Comparison of ENCODE assay signal across 9 cellular contexts in the genomic region with DNA sequence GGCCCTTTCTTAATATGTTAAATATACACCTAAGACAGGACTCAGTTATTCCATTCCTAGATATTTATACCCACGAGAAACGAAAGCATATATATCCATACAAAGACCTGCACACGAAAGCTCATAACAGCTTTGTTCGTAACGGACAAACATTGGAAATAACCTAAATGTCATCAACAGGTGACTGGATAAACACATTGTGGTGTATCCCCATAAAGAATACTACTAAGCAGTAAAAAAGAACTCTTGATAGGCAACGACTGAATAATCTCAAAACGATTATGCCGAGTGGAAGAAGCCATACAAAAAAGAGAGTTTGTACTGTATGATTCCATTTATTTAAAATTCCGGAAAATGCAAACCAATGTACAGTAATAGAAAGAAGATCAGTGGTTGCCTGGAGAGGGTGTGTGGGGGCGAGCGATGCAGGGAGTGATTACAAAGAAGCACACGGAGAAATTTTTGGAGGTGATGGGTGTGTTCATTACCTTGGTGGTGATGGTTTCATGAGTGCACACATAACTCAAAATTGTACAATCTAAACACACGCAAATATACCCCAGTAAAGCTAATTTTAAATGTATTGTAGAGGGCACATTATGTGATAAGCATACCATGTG. TPM values are rescaled to one million over a fixed set of nuclear protein-coding genes. Genes with fewer than 3 reads are reported as not detected.
DNase-seq lines count a peak whose midpoint lies in the region; ATAC-seq and TF ChIP-seq lines count a peak whose summit lies in the region.
"Had no signal": no experiment of that assay in that cellular context is flagged by ENCODE, and none has a peak within 500 bp of the region (broad histone marks: within the 10 kb centered on the region; RNA-seq: fewer than 3 reads in every experiment).

No MANE protein-coding gene starts in this region.

- ATAC-seq in naive B cell (ENCODE audit: low read depth in 2 of 2) (no peak), GM19035 (IDR thresholded peaks at IDR 0.05; ENCODE audit: unreplicated experiment) (no peak), GM19397 (IDR thresholded peaks at IDR 0.05; ENCODE audit: unreplicated experiment) (no peak)

- DNase-seq in BJ (ENCODE audit: low read depth) (no peak), HFF-Myc (ENCODE audit: extremely low read depth, low read depth) (no peak), naive B cell (no peak), trophoblast cell (no peak), RPMI8226 (no peak)
- no peak for DNase-seq in activated T-helper 2 cell treated with anti-CD3 and anti-CD28 coated beads, Interferon-gamma antibody, Interleukin-2, Interleukin-4, amounts not matched to agents 10 μg/mL and 5 μg/mL and 100 μg/mL, durations not matched to agents 14 hours and 24 hours and 36 hours (ENCODE audit: low spot score)
- DNase-seq: NCI-H2227 treated with DMSO at 0.1 percent for 48 hours had no signal

- H3K9ac ChIP-seq in trophoblast cell (ENCODE audit: low read length), result no peak overlapping the region

- no peak overlapping the region for H4K12ac ChIP-seq in trophoblast cell (ENCODE audit: low read depth, low read length)

- no peak overlapping the region for H2AK5ac ChIP-seq in trophoblast cell (ENCODE audit: low read length)

- H3K23ac ChIP-seq in trophoblast cell (ENCODE audit: low read length), result no peak overlapping the region

- TF ChIP-seq CTCF in BJ (IDR thresholded peaks at IDR 0.05; ENCODE audit: insufficient read depth, low read depth, low read length) (no peak), HFF-Myc (IDR thresholded peaks at IDR 0.05; ENCODE audit: low read depth, low read length, missing control alignments) (no peak)

- CTCF ChIA-PET in BJ (lab: Yijun Ruan, JAX), result interaction anchor here (0.9 to 1.6 kb wide), 5 partner anchors 15 to 225 kb away, joined by 3 to 4 read pairs (median 3); no protein-coding TSS in a partner anchor

- H2AFZ ChIP-seq in trophoblast cell (ENCODE audit: insufficient read depth, low read length, poor library complexity), result no peak overlapping the region

- no peak overlapping the region for H4K91ac ChIP-seq in trophoblast cell (ENCODE audit: low read depth, low read length)

- peaks cover 7% of the 10 kb centered on the region for H3K4me1 Mint-ChIP-seq in activated T-helper 2 cell treated with anti-CD3 and anti-CD28 coated beads, Interferon-gamma antibody, Interleukin-2, Interleukin-4, amounts not matched to agents 10 μg/mL and 5 μg/mL and 100 μg/mL, durations not matched to agents 14 hours and 24 hours and 36 hours (ENCODE audit: low read depth)
- peaks cover 17 to 25% (median 22%) of the 10 kb centered on the region in 3 donors for H3K4me1 Mint-ChIP-seq in naive B cell

- POLR2A ChIA-PET in BJ (lab: Charles Lee), result no interaction called here

- H3K27me3 ChIP-seq in BJ (ENCODE audit: control insufficient read depth, insufficient read depth, low read length) (no peaks in the 10 kb centered on the region), trophoblast cell (ENCODE audit: insufficient read depth, low read length) (peaks cover 8% of the 10 kb centered on the region)

- no peaks in the 10 kb centered on the region for H3K36me3 Mint-ChIP-seq in activated T-helper 2 cell treated with anti-CD3 and anti-CD28 coated beads, Interferon-gamma antibody, Interleukin-2, Interleukin-4, amounts not matched to agents 10 μg/mL and 5 μg/mL and 100 μg/mL, durations not matched to agents 14 hours and 24 hours and 36 hours (ENCODE audit: low read depth)
- H3K36me3 Mint-ChIP-seq in naive B cell, result no peaks in the 10 kb centered on the region

- peak overlapping the region; percentile 67; the same call in 1 of the 2 replicates for H3K4me3 ChIP-seq in BJ (ENCODE audit: low read depth, low read length)
- peak overlapping the region; percentile 62 for H3K4me3 ChIP-seq in HFF-Myc (replicated peaks; ENCODE audit: low read depth, low read length)
- no peak overlapping the region for H3K4me3 ChIP-seq in trophoblast cell (ENCODE audit: low read depth, low read length)

- peaks cover 3% of the 10 kb centered on the region for H3K79me1 ChIP-seq in trophoblast cell (ENCODE audit: low read length)

- H3K79me2 ChIP-seq in trophoblast cell (ENCODE audit: control insufficient read depth, insufficient read depth, low read length, poor library complexity), result no peaks in the 10 kb centered on the region

- H3K14ac ChIP-seq in trophoblast cell (ENCODE audit: low read length), result no peak overlapping the region

- H3K27me3 Mint-ChIP-seq in activated T-helper 2 cell treated with anti-CD3 and anti-CD28 coated beads, Interferon-gamma antibody, Interleukin-2, Interleukin-4, amounts not matched to agents 10 μg/mL and 5 μg/mL and 100 μg/mL, durations not matched to agents 14 hours and 24 hours and 36 hours (ENCODE audit: low read depth), result peaks cover 59% of the 10 kb centered on the region
- peaks cover 45 to 80% (median 75%) of the 10 kb centered on the region in 3 donors for H3K27me3 Mint-ChIP-seq in naive B cell

- no peak overlapping the region for H3K18ac ChIP-seq in trophoblast cell (ENCODE audit: low read length)

- no peaks in the 10 kb centered on the region for H3K9me3 Mint-ChIP-seq in activated T-helper 2 cell treated with anti-CD3 and anti-CD28 coated beads, Interferon-gamma antibody, Interleukin-2, Interleukin-4, amounts not matched to agents 10 μg/mL and 5 μg/mL and 100 μg/mL, durations not matched to agents 14 hours and 24 hours and 36 hours
- peaks cover 0 to 3% (median 0%) of the 10 kb centered on the region in 7 donors for H3K9me3 Mint-ChIP-seq in naive B cell

- H3K36me3 ChIP-seq in BJ (ENCODE audit: control insufficient read depth, insufficient read depth, low read length) (no peaks in the 10 kb centered on the region), trophoblast cell (ENCODE audit: control insufficient read depth in 1 of 2, insufficient read depth in 2 of 2, low read length in 2 of 2) (no peaks in the 10 kb centered on the region)

- no peak overlapping the region for H2BK12ac ChIP-seq in trophoblast cell (ENCODE audit: low read length)

- H2BK120ac ChIP-seq in trophoblast cell (ENCODE audit: insufficient read depth, low read length, poor library complexity), result no peak overlapping the region

- H2BK5ac ChIP-seq in trophoblast cell (ENCODE audit: low read depth, low read length, poor library complexity), result no peak overlapping the region

- no peak overlapping the region for H3K27ac Mint-ChIP-seq in activated T-helper 2 cell treated with anti-CD3 and anti-CD28 coated beads, Interferon-gamma antibody, Interleukin-2, Interleukin-4, amounts not matched to agents 10 μg/mL and 5 μg/mL and 100 μg/mL, durations not matched to agents 14 hours and 24 hours and 36 hours
- H3K27ac Mint-ChIP-seq in naive B cell, result peak overlapping the region in 1 of 6 donors; percentile 59

- no peak overlapping the region for H3K4ac ChIP-seq in trophoblast cell (ENCODE audit: low read depth, low read length)

- H4K8ac ChIP-seq in trophoblast cell (ENCODE audit: low read depth, low read length), result no peak overlapping the region

- no peak overlapping the region for H3K27ac ChIP-seq in trophoblast cell (ENCODE audit: low read depth, low read length)

- peaks cover 5 to 7% of the 10 kb centered on the region in 2 experiments for H3K4me1 ChIP-seq in trophoblast cell (ENCODE audit: control insufficient read depth in 1 of 2, insufficient read depth in 2 of 2, low read length in 2 of 2)

- no CpG with 5 or more reads among the region's 13 CpGs for WGBS in trophoblast cell (ENCODE audit: extremely low coverage, insufficient coverage, insufficient read length)

- intact Hi-C loops in activated T-helper 2 cell treated with anti-CD3 and anti-CD28 coated beads, Interferon-gamma antibody, Interleukin-2, Interleukin-4, amounts not matched to agents 10 μg/mL and 5 μg/mL and 100 μg/mL, durations not matched to agents 14 hours and 24 hours and 36 hours (cut with micrococcal nuclease), result loop anchor here (10.0 kb wide), 1 partner anchor 235 kb away; no protein-coding TSS in a partner anchor

- H3K4me2 ChIP-seq in trophoblast cell (ENCODE audit: low read length), result no peak overlapping the region

- no peaks in the 10 kb centered on the region for H3K9me3 ChIP-seq in trophoblast cell (ENCODE audit: insufficient read depth, low read depth, low read length)

- peak overlapping the region; percentile 86 for H3K4me3 Mint-ChIP-seq in activated T-helper 2 cell treated with anti-CD3 and anti-CD28 coated beads, Interferon-gamma antibody, Interleukin-2, Interleukin-4, amounts not matched to agents 10 μg/mL and 5 μg/mL and 100 μg/mL, durations not matched to agents 14 hours and 24 hours and 36 hours (ENCODE audit: low read depth)
- H3K4me3 Mint-ChIP-seq in naive B cell, result peak overlapping the region; percentile 82 to 94 (median 91)

RNA-seq across cellular contexts. Expression of a gene that starts 1.4 kb away (rescaled TPM):
- polyA plus RNA-seq in BJ (2011; rRNA removed), result 19.6 and 22.8 TPM in 2 replicates
- polyA minus RNA-seq in BJ (2011; rRNA and poly(A)+ RNA removed), result 71.4 and 75.8 TPM in 2 replicates
- 0.25 and 0.39 TPM in 2 replicates for total RNA-seq in activated T-helper 2 cell treated with anti-CD3 and anti-CD28 coated beads, Interferon-gamma antibody, Interleukin-2, Interleukin-4, amounts not matched to agents 10 μg/mL and 5 μg/mL and 100 μg/mL, durations not matched to agents 14 hours and 24 hours and 36 hours
- under 1 TPM; 0.08 to 0.83 (median 0.37) TPM for polyA plus RNA-seq in naive B cell (ENCODE audit: low read depth in 6 of 6)
- 0.94 and 1.1 TPM in 2 replicates for polyA plus RNA-seq in trophoblast cell (2013)

Comparison
In these comparisons a context has a peak if more than half of its experiments do, and no peak if none do; other contexts are left out.
1. RNA of a gene that starts 1.4 kb away (polyA plus RNA-seq): 19.6 to 22.8 TPM in BJ; 0.08 to 0.83 TPM in naive B cell; every median in the first group is over 10 times any median in the second.